17 cellular contexts compared by ENCODE assay signal in genomic region chr1:22177354-22178003, GRCh38. TPM values are rescaled to one million over a fixed set of nuclear protein-coding genes. Genes with fewer than 3 reads are reported as not detected.
DNase-seq lines count a peak whose midpoint lies in the region; ATAC-seq and TF ChIP-seq lines count a peak whose summit lies in the region.
"Had no signal": no experiment of that assay in that cellular context is flagged by ENCODE, and none has a peak within 500 bp of the region (broad histone marks: within the 10 kb centered on the region; RNA-seq: fewer than 3 reads in every experiment).

No MANE protein-coding gene starts in this region.

- no peak for TF ChIP-seq CTCF in neural progenitor cell (IDR thresholded peaks at IDR 0.05)

- H3K4me3 Mint-ChIP-seq in activated CD4-positive, alpha-beta memory T cell treated with anti-CD3 and anti-CD28 coated beads for 36 hours = no peak overlapping the region
- H3K4me3 Mint-ChIP-seq in activated CD4-positive, alpha-beta memory T cell treated with anti-CD3 and anti-CD28 coated beads, Interleukin-2, amount 10 ng/mL, durations not matched to agents 7 days and 5 days = no peak overlapping the region
- no peak overlapping the region for H3K4me3 Mint-ChIP-seq in neural progenitor cell
- H3K4me3 Mint-ChIP-seq: CD8-positive, alpha-beta T cell; immature natural killer cell had no signal

- no peak overlapping the region for H3K4me3 ChIP-seq in neural progenitor cell
- H3K4me3 ChIP-seq: right atrium auricular region, SJCRH30, vagina had no signal

- no peaks in the 10 kb centered on the region for H3K79me2 ChIP-seq in neural progenitor cell (ENCODE audit: low read depth)

- H3K4me2 ChIP-seq in neural progenitor cell = no peak overlapping the region

- CTCF ChIA-PET in activated CD4-positive, alpha-beta memory T cell treated with anti-CD3 and anti-CD28 coated beads for 36 hours (lab: Charles Lee) = no interaction called here
- CTCF ChIA-PET in activated CD4-positive, alpha-beta memory T cell treated with anti-CD3 and anti-CD28 coated beads, Interleukin-2, amount 10 ng/mL, durations not matched to agents 7 days and 5 days (lab: Charles Lee) = no interaction called here

- intact Hi-C loops in activated CD4-positive, alpha-beta memory T cell treated with anti-CD3 and anti-CD28 coated beads for 36 hours (cut with micrococcal nuclease) = no loop called here

- DNase-seq in activated CD4-positive, alpha-beta memory T cell treated with anti-CD3 and anti-CD28 coated beads for 36 hours = peak; percentile 36
- no peak for DNase-seq in activated CD4-positive, alpha-beta memory T cell treated with anti-CD3 and anti-CD28 coated beads, Interleukin-2, amount 10 ng/mL, durations not matched to agents 7 days and 5 days
- DNase-seq in M059J (ENCODE audit: low read depth) = peak; percentile 22
- DNase-seq in stimulated activated CD4-positive, alpha-beta T cell treated with anti-CD3 and anti-CD28 coated beads, Interleukin-1b, Interleukin-23, amount 100 ng/mL, for 48 hours = peak; percentile 24
- DNase-seq in neural progenitor cell (ENCODE audit: low spot score) = no peak
- no peak for DNase-seq in SIG-M5 (lab: John Stamatoyannopoulos, UW)
- DNase-seq: activated CD8-positive, alpha-beta memory T cell treated with anti-CD3 and anti-CD28 coated beads for 24 hours; CD8-positive, alpha-beta T cell; immature natural killer cell; mesenchymal stem cell; NK-92 treated with Interleukin-12 subunit alpha and Interleukin-12 subunit beta, amount 100 ng/mL, for 24 hours; SJCRH30 had no signal

- peak; percentile 56 for ATAC-seq in GM21381 (IDR thresholded peaks at IDR 0.05; ENCODE audit: unreplicated experiment)
- ATAC-seq in SK-N-SH treated with all-trans-retinoic acid at 6 μM for 48 hours = no peak
- ATAC-seq: CD8-positive, alpha-beta T cell had no signal

- H3K4me1 ChIP-seq in neural progenitor cell = no peaks in the 10 kb centered on the region
- H3K4me1 ChIP-seq: right atrium auricular region, SJCRH30, vagina had no signal

- peaks cover 8% of the 10 kb centered on the region for H3K27me3 Mint-ChIP-seq in activated CD4-positive, alpha-beta memory T cell treated with anti-CD3 and anti-CD28 coated beads for 36 hours
- H3K27me3 Mint-ChIP-seq in activated CD4-positive, alpha-beta memory T cell treated with anti-CD3 and anti-CD28 coated beads, Interleukin-2, amount 10 ng/mL, durations not matched to agents 7 days and 5 days = peaks cover 13% of the 10 kb centered on the region
- H3K27me3 Mint-ChIP-seq in neural progenitor cell (ENCODE audit: insufficient read depth, low read depth) = peaks cover 20% of the 10 kb centered on the region

- H3F3A ChIP-seq in neural progenitor cell (ENCODE audit: low read depth) = no peaks in the 10 kb centered on the region

- POLR2A ChIA-PET in activated CD4-positive, alpha-beta memory T cell treated with anti-CD3 and anti-CD28 coated beads for 36 hours (lab: Charles Lee) = no interaction called here
- POLR2A ChIA-PET in activated CD4-positive, alpha-beta memory T cell treated with anti-CD3 and anti-CD28 coated beads, Interleukin-2, amount 10 ng/mL, durations not matched to agents 7 days and 5 days (lab: Charles Lee) = no interaction called here

- no peak overlapping the region for H3K27ac Mint-ChIP-seq in activated CD4-positive, alpha-beta memory T cell treated with anti-CD3 and anti-CD28 coated beads for 36 hours
- H3K27ac Mint-ChIP-seq in activated CD4-positive, alpha-beta memory T cell treated with anti-CD3 and anti-CD28 coated beads, Interleukin-2, amount 10 ng/mL, durations not matched to agents 7 days and 5 days = no peak overlapping the region
- no peak overlapping the region for H3K27ac Mint-ChIP-seq in neural progenitor cell
- H3K27ac Mint-ChIP-seq: CD8-positive, alpha-beta T cell; immature natural killer cell had no signal

- H3K36me3 Mint-ChIP-seq in activated CD4-positive, alpha-beta memory T cell treated with anti-CD3 and anti-CD28 coated beads for 36 hours = no peaks in the 10 kb centered on the region
- H3K36me3 Mint-ChIP-seq in activated CD4-positive, alpha-beta memory T cell treated with anti-CD3 and anti-CD28 coated beads, Interleukin-2, amount 10 ng/mL, durations not matched to agents 7 days and 5 days (ENCODE audit: low read depth) = no peaks in the 10 kb centered on the region
- no peaks in the 10 kb centered on the region for H3K36me3 Mint-ChIP-seq in neural progenitor cell
- H3K36me3 Mint-ChIP-seq: CD8-positive, alpha-beta T cell; immature natural killer cell had no signal

- H3K27ac ChIP-seq in neural progenitor cell = no peak overlapping the region
- H3K27ac ChIP-seq: right atrium auricular region, SJCRH30, vagina had no signal

- no peaks in the 10 kb centered on the region for H3K36me3 ChIP-seq in neural progenitor cell
- H3K36me3 ChIP-seq: right atrium auricular region, SJCRH30, vagina had no signal

- peaks cover 16% of the 10 kb centered on the region for H3K27me3 ChIP-seq in neural progenitor cell
- H3K27me3 ChIP-seq: right atrium auricular region, vagina had no signal

- H3K9me3 ChIP-seq in neural progenitor cell (ENCODE audit: low read depth) = no peaks in the 10 kb centered on the region
- H3K9me3 ChIP-seq: vagina had no signal

- H3K9ac ChIP-seq in neural progenitor cell = no peak overlapping the region

- H2AFZ ChIP-seq in neural progenitor cell (replicated peaks) = no peak overlapping the region

- no peaks in the 10 kb centered on the region for H4K20me1 ChIP-seq in neural progenitor cell (ENCODE audit: low read depth)

- peaks cover 13% of the 10 kb centered on the region for H3K4me1 Mint-ChIP-seq in activated CD4-positive, alpha-beta memory T cell treated with anti-CD3 and anti-CD28 coated beads for 36 hours (ENCODE audit: low read depth)
- H3K4me1 Mint-ChIP-seq in activated CD4-positive, alpha-beta memory T cell treated with anti-CD3 and anti-CD28 coated beads, Interleukin-2, amount 10 ng/mL, durations not matched to agents 7 days and 5 days = peaks cover 2% of the 10 kb centered on the region
- H3K4me1 Mint-ChIP-seq in neural progenitor cell = peaks cover 19% of the 10 kb centered on the region
- H3K4me1 Mint-ChIP-seq: immature natural killer cell had no signal

- H3K9me3 Mint-ChIP-seq in activated CD4-positive, alpha-beta memory T cell treated with anti-CD3 and anti-CD28 coated beads for 36 hours = no peaks in the 10 kb centered on the region
- H3K9me3 Mint-ChIP-seq in activated CD4-positive, alpha-beta memory T cell treated with anti-CD3 and anti-CD28 coated beads, Interleukin-2, amount 10 ng/mL, durations not matched to agents 7 days and 5 days = no peaks in the 10 kb centered on the region
- no peaks in the 10 kb centered on the region for H3K9me3 Mint-ChIP-seq in neural progenitor cell
- H3K9me3 Mint-ChIP-seq: CD8-positive, alpha-beta T cell; immature natural killer cell had no signal

TF ChIP-seq in SK-N-SH treated with all-trans-retinoic acid at 6 μM for 48 hours, 23 proteins besides CTCF, POLR2A, EP300 and RAD21:
- TF ChIP-seq TCF4 (CRISPR knock-in tag; IDR thresholded peaks at IDR 0.05; ENCODE audit: borderline replicate concordance) (no peak), GLIS3 (CRISPR knock-in tag; IDR thresholded peaks at IDR 0.05) (no peak), ZFP30 (CRISPR knock-in tag; IDR thresholded peaks at IDR 0.05) (no peak)
TF ChIP-seq in SK-N-SH treated with all-trans-retinoic acid at 6 μM for 48 hours: peak in this region for 0.

RNA-seq across cellular contexts. Expression of gene WNT4, which starts 34.6 kb away (rescaled TPM):
- total RNA-seq in activated CD4-positive, alpha-beta memory T cell treated with anti-CD3 and anti-CD28 coated beads for 36 hours = not detected
- total RNA-seq in activated CD4-positive, alpha-beta memory T cell treated with anti-CD3 and anti-CD28 coated beads, Interleukin-2, amount 10 ng/mL, durations not matched to agents 7 days and 5 days = not detected
- total RNA-seq in M059J (2014; rRNA removed; shearing (Covaris generic)) = 0.05 TPM in 1 of 2 replicates, not detected in the other
- 0.03 TPM in 1 of 2 replicates, not detected in the other for total RNA-seq in neural progenitor cell (ENCODE audit: low replicate concordance)
- total RNA-seq: A673; CD8-positive, alpha-beta T cell had no signal

Comparison
In these comparisons a context has a peak if more than half of its experiments do, and no peak if none do; other contexts are left out.
1. DNase-seq: peak in activated CD4-positive, alpha-beta memory T cell treated with anti-CD3 and anti-CD28 coated beads for 36 hours (single experiment), M059J (single experiment) and stimulated activated CD4-positive, alpha-beta T cell treated with anti-CD3 and anti-CD28 coated beads, Interleukin-1b, Interleukin-23, amount 100 ng/mL, for 48 hours (single experiment); none in activated CD4-positive, alpha-beta memory T cell treated with anti-CD3 and anti-CD28 coated beads, Interleukin-2, amount 10 ng/mL, durations not matched to agents 7 days and 5 days (single experiment), neural progenitor cell (single experiment) and SIG-M5 (single experiment).